15 cellular contexts compared by ENCODE assay signal in the genomic region with DNA sequence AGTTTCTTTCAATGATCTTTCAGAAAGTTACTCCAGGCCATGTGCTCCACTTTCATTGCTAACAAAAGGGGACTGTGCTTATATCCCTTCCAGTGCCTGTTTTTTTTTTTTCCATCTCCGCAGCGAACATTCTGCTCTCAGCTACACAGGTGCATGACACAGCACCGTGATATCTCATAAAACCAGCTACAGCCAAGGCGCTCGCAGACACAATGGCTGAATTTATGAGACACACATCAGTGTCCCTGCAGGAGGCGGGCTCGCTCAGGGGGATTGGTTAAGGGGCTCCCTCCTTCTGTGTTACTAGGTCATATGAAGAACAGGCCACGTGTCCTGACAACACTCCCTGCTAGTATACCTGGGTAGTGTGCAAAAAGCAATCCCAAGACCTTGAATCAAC.
A peak's percentile ranks its signal among the peaks of the same experiment; 100 is the strongest.
DNase-seq lines count a peak whose midpoint lies in the region; ATAC-seq and FAIRE-seq lines count a peak whose summit lies in the region.
"Had no signal": no experiment of that assay in that cellular context is flagged by ENCODE, and none has a peak within 500 bp of the region (broad histone marks: within the 10 kb centered on the region; RNA-seq: fewer than 3 reads in every experiment).

No MANE protein-coding gene starts in this region.

- peak; percentile 71 for FAIRE-seq in urothelium cell line (lab: Jason Lieb, UNC)

- no peak for ATAC-seq in HG02981 (IDR thresholded peaks at IDR 0.05; ENCODE audit: unreplicated experiment)
- ATAC-seq: Panc1 had no signal

- peak; percentile 22 for DNase-seq in NCI-H82 (lab: John Stamatoyannopoulos, UW)
- DNase-seq in NCI-H82 treated with DMSO at 0.1 percent for 48 hours (lab: John Stamatoyannopoulos, UW; ENCODE audit: unreplicated experiment) = no peak
- DNase-seq in NCI-H345 (lab: John Stamatoyannopoulos, UW) = peak; percentile 11
- peak; percentile 73 for DNase-seq in left kidney (ENCODE audit: low read depth, low spot score)
- DNase-seq in urothelium cell line (ENCODE audit: low spot score) = no peak
- DNase-seq in DMS53 (lab: John Stamatoyannopoulos, UW) = no peak
- DNase-seq: ACHN, AML-193, Caco-2, H9, KBM-7, NCI-H1436 treated with DMSO at 0.1 percent for 48 hours, NCI-H774 had no signal

Comparison
In these comparisons a context has a peak if more than half of its experiments do, and no peak if none do; other contexts are left out.
1. DNase-seq: peak in NCI-H82 (single experiment), NCI-H345 (single experiment) and left kidney (single experiment); none in NCI-H82 treated with DMSO at 0.1 percent for 48 hours (single experiment), urothelium cell line (single experiment) and DMS53 (single experiment).